In the genomic region with DNA sequence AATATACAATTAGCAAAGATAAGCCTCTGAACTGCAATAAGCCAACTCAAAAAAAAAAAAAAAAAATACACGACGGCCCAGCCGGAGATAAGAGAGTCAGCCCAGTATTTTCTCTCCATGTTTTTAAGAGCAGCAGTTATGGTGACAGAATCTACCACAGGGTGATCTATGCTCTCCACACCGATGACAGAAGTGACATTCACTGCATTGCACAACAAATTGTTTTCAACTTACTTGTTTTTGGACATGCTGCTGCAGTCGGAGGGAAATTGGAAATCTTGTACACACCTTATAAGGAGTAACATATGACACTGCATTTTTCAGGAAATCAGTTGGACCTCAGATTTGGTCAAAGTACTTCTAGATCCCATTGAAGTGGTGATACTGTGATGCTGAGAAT, we compare ENCODE assay signal across 1 cellular context.
A peak's percentile ranks its signal among the peaks of the same experiment; 100 is the strongest.
TF ChIP-seq lines count a peak whose summit lies in the region.

No MANE protein-coding gene starts in this region.

TF ChIP-seq in HepG2, 621 proteins besides CTCF, POLR2A, EP300 and RAD21 (continued from another document and continues in another):
- TF ChIP-seq, protein P1, sequence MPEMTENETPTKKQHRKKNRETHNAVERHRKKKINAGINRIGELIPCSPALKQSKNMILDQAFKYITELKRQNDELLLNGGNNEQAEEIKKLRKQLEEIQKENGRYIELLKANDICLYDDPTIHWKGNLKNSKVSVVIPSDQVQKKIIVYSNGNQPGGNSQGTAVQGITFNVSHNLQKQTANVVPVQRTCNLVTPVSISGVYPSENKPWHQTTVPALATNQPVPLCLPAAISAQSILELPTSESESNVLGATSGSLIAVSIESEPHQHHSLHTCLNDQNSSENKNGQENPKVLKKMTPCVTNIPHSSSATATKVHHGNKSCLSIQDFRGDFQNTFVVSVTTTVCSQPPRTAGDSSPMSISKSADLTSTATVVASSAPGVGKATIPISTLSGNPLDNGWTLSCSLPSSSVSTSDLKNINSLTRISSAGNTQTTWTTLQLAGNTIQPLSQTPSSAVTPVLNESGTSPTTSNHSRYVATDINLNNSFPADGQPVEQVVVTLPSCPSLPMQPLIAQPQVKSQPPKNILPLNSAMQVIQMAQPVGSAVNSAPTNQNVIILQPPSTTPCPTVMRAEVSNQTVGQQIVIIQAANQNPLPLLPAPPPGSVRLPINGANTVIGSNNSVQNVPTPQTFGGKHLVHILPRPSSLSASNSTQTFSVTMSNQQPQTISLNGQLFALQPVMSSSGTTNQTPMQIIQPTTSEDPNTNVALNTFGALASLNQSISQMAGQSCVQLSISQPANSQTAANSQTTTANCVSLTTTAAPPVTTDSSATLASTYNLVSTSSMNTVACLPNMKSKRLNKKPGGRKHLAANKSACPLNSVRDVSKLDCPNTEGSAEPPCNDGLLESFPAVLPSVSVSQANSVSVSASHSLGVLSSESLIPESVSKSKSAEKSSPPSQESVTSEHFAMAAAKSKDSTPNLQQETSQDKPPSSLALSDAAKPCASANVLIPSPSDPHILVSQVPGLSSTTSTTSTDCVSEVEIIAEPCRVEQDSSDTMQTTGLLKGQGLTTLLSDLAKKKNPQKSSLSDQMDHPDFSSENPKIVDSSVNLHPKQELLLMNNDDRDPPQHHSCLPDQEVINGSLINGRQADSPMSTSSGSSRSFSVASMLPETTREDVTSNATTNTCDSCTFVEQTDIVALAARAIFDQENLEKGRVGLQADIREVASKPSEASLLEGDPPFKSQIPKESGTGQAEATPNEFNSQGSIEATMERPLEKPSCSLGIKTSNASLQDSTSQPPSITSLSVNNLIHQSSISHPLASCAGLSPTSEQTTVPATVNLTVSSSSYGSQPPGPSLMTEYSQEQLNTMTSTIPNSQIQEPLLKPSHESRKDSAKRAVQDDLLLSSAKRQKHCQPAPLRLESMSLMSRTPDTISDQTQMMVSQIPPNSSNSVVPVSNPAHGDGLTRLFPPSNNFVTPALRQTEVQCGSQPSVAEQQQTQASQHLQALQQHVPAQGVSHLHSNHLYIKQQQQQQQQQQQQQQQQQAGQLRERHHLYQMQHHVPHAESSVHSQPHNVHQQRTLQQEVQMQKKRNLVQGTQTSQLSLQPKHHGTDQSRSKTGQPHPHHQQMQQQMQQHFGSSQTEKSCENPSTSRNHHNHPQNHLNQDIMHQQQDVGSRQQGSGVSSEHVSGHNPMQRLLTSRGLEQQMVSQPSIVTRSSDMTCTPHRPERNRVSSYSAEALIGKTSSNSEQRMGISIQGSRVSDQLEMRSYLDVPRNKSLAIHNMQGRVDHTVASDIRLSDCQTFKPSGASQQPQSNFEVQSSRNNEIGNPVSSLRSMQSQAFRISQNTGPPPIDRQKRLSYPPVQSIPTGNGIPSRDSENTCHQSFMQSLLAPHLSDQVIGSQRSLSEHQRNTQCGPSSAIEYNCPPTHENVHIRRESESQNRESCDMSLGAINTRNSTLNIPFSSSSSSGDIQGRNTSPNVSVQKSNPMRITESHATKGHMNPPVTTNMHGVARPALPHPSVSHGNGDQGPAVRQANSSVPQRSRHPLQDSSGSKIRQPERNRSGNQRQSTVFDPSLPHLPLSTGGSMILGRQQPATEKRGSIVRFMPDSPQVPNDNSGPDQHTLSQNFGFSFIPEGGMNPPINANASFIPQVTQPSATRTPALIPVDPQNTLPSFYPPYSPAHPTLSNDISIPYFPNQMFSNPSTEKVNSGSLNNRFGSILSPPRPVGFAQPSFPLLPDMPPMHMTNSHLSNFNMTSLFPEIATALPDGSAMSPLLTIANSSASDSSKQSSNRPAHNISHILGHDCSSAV (CRISPR knock-in tag; IDR thresholded peaks at IDR 0.05; ENCODE audit: borderline replicate concordance), result no peak
- no peak for TF ChIP-seq REL (CRISPR knock-in tag; conservative IDR thresholded peaks at IDR 0.05)
- peak; percentile 88 for TF ChIP-seq HMG20A (CRISPR knock-in tag; IDR thresholded peaks at IDR 0.05; ENCODE audit: borderline replicate concordance)
- TF ChIP-seq, protein P2, sequence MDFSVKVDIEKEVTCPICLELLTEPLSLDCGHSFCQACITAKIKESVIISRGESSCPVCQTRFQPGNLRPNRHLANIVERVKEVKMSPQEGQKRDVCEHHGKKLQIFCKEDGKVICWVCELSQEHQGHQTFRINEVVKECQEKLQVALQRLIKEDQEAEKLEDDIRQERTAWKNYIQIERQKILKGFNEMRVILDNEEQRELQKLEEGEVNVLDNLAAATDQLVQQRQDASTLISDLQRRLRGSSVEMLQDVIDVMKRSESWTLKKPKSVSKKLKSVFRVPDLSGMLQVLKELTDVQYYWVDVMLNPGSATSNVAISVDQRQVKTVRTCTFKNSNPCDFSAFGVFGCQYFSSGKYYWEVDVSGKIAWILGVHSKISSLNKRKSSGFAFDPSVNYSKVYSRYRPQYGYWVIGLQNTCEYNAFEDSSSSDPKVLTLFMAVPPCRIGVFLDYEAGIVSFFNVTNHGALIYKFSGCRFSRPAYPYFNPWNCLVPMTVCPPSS (IDR thresholded peaks at IDR 0.05), result no peak
- TF ChIP-seq ZNF775 (CRISPR knock-in tag; IDR thresholded peaks at IDR 0.05; ENCODE audit: borderline replicate concordance), result no peak
- no peak for TF ChIP-seq NCOA5 (CRISPR knock-in tag; IDR thresholded peaks at IDR 0.05)
- peak; percentile 89 for TF ChIP-seq HDAC2 (CRISPR knock-in tag; IDR thresholded peaks at IDR 0.05)
- peak; percentile 75 for TF ChIP-seq PHF21A (CRISPR knock-in tag; IDR thresholded peaks at IDR 0.05)
- no peak for TF ChIP-seq ZNF782 (CRISPR knock-in tag; IDR thresholded peaks at IDR 0.05; ENCODE audit: borderline replicate concordance)
- peak; percentile 63 for TF ChIP-seq ASH2L (IDR thresholded peaks at IDR 0.05; ENCODE audit: insufficient read length, low read depth, low read length)
- TF ChIP-seq GTF3A (CRISPR knock-in tag; conservative IDR thresholded peaks at IDR 0.05), result no peak
- TF ChIP-seq, protein P3, sequence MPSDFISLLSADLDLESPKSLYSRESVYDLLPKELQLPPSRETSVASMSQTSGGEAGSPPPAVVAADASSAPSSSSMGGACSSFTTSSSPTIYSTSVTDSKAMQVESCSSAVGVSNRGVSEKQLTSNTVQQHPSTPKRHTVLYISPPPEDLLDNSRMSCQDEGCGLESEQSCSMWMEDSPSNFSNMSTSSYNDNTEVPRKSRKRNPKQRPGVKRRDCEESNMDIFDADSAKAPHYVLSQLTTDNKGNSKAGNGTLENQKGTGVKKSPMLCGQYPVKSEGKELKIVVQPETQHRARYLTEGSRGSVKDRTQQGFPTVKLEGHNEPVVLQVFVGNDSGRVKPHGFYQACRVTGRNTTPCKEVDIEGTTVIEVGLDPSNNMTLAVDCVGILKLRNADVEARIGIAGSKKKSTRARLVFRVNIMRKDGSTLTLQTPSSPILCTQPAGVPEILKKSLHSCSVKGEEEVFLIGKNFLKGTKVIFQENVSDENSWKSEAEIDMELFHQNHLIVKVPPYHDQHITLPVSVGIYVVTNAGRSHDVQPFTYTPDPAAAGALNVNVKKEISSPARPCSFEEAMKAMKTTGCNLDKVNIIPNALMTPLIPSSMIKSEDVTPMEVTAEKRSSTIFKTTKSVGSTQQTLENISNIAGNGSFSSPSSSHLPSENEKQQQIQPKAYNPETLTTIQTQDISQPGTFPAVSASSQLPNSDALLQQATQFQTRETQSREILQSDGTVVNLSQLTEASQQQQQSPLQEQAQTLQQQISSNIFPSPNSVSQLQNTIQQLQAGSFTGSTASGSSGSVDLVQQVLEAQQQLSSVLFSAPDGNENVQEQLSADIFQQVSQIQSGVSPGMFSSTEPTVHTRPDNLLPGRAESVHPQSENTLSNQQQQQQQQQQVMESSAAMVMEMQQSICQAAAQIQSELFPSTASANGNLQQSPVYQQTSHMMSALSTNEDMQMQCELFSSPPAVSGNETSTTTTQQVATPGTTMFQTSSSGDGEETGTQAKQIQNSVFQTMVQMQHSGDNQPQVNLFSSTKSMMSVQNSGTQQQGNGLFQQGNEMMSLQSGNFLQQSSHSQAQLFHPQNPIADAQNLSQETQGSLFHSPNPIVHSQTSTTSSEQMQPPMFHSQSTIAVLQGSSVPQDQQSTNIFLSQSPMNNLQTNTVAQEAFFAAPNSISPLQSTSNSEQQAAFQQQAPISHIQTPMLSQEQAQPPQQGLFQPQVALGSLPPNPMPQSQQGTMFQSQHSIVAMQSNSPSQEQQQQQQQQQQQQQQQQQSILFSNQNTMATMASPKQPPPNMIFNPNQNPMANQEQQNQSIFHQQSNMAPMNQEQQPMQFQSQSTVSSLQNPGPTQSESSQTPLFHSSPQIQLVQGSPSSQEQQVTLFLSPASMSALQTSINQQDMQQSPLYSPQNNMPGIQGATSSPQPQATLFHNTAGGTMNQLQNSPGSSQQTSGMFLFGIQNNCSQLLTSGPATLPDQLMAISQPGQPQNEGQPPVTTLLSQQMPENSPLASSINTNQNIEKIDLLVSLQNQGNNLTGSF (CRISPR knock-in tag; IDR thresholded peaks at IDR 0.05), result no peak
- no peak for TF ChIP-seq SRSF4 (IDR thresholded peaks at IDR 0.05; ENCODE audit: low read depth, low read length, poor library complexity, severe bottlenecking)
- TF ChIP-seq, protein P4, sequence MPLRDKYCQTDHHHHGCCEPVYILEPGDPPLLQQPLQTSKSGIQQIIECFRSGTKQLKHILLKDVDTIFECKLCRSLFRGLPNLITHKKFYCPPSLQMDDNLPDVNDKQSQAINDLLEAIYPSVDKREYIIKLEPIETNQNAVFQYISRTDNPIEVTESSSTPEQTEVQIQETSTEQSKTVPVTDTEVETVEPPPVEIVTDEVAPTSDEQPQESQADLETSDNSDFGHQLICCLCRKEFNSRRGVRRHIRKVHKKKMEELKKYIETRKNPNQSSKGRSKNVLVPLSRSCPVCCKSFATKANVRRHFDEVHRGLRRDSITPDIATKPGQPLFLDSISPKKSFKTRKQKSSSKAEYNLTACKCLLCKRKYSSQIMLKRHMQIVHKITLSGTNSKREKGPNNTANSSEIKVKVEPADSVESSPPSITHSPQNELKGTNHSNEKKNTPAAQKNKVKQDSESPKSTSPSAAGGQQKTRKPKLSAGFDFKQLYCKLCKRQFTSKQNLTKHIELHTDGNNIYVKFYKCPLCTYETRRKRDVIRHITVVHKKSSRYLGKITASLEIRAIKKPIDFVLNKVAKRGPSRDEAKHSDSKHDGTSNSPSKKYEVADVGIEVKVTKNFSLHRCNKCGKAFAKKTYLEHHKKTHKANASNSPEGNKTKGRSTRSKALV (CRISPR knock-in tag; IDR thresholded peaks at IDR 0.05), result no peak; the same call in 1 of the 2 replicates
- no peak for TF ChIP-seq MED8 (CRISPR knock-in tag; IDR thresholded peaks at IDR 0.05; ENCODE audit: insufficient replicate concordance)
- TF ChIP-seq ZNF282 (IDR thresholded peaks at IDR 0.05; ENCODE audit: partially characterized antibody), result no peak
- TF ChIP-seq, protein P5, sequence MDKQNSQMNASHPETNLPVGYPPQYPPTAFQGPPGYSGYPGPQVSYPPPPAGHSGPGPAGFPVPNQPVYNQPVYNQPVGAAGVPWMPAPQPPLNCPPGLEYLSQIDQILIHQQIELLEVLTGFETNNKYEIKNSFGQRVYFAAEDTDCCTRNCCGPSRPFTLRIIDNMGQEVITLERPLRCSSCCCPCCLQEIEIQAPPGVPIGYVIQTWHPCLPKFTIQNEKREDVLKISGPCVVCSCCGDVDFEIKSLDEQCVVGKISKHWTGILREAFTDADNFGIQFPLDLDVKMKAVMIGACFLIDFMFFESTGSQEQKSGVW (CRISPR knock-in tag; IDR thresholded peaks at IDR 0.05; ENCODE audit: borderline replicate concordance), result no peak
- no peak for TF ChIP-seq MLLT10 (CRISPR knock-in tag; IDR thresholded peaks at IDR 0.05)
- no peak for TF ChIP-seq ZFP62 (CRISPR knock-in tag; IDR thresholded peaks at IDR 0.05)
- TF ChIP-seq FOXC1 (CRISPR knock-in tag; IDR thresholded peaks at IDR 0.05; ENCODE audit: borderline replicate concordance), result no peak
- TF ChIP-seq, protein P6, sequence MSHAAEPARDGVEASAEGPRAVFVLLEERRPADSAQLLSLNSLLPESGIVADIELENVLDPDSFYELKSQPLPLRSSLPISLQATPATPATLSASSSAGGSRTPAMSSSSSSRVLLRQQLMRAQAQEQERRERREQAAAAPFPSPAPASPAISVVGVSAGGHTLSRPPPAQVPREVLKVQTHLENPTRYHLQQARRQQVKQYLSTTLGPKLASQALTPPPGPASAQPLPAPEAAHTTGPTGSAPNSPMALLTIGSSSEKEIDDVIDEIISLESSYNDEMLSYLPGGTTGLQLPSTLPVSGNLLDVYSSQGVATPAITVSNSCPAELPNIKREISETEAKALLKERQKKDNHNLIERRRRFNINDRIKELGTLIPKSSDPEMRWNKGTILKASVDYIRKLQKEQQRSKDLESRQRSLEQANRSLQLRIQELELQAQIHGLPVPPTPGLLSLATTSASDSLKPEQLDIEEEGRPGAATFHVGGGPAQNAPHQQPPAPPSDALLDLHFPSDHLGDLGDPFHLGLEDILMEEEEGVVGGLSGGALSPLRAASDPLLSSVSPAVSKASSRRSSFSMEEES (CRISPR knock-in tag; IDR thresholded peaks at IDR 0.05), result peak; percentile 55; the same call in 1 of the 2 replicates
- no peak for TF ChIP-seq GABPA (IDR thresholded peaks at IDR 0.05; ENCODE audit: low read depth, low read length)
- peak; percentile 44; the same call in 1 of the 2 replicates for TF ChIP-seq GABPA (CRISPR knock-in tag; IDR thresholded peaks at IDR 0.05; ENCODE audit: low read depth)
- TF ChIP-seq, protein P7, sequence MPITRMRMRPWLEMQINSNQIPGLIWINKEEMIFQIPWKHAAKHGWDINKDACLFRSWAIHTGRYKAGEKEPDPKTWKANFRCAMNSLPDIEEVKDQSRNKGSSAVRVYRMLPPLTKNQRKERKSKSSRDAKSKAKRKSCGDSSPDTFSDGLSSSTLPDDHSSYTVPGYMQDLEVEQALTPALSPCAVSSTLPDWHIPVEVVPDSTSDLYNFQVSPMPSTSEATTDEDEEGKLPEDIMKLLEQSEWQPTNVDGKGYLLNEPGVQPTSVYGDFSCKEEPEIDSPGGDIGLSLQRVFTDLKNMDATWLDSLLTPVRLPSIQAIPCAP (CRISPR knock-in tag; IDR thresholded peaks at IDR 0.05; ENCODE audit: low read depth), result no peak
- no peak for TF ChIP-seq RBAK (CRISPR knock-in tag; IDR thresholded peaks at IDR 0.05)
- TF ChIP-seq NR2F2 (IDR thresholded peaks at IDR 0.05; ENCODE audit: borderline replicate concordance, low read depth), result no peak
- no peak for TF ChIP-seq ZNF720 (CRISPR knock-in tag; IDR thresholded peaks at IDR 0.05)
- TF ChIP-seq, protein P8, sequence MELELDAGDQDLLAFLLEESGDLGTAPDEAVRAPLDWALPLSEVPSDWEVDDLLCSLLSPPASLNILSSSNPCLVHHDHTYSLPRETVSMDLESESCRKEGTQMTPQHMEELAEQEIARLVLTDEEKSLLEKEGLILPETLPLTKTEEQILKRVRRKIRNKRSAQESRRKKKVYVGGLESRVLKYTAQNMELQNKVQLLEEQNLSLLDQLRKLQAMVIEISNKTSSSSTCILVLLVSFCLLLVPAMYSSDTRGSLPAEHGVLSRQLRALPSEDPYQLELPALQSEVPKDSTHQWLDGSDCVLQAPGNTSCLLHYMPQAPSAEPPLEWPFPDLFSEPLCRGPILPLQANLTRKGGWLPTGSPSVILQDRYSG (CRISPR knock-in tag; IDR thresholded peaks at IDR 0.05), result no peak
- TF ChIP-seq, protein P9, sequence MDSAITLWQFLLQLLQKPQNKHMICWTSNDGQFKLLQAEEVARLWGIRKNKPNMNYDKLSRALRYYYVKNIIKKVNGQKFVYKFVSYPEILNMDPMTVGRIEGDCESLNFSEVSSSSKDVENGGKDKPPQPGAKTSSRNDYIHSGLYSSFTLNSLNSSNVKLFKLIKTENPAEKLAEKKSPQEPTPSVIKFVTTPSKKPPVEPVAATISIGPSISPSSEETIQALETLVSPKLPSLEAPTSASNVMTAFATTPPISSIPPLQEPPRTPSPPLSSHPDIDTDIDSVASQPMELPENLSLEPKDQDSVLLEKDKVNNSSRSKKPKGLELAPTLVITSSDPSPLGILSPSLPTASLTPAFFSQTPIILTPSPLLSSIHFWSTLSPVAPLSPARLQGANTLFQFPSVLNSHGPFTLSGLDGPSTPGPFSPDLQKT (CRISPR knock-in tag; IDR thresholded peaks at IDR 0.05; ENCODE audit: borderline replicate concordance), result no peak
- TF ChIP-seq ZNF792 (CRISPR knock-in tag; IDR thresholded peaks at IDR 0.05), result peak; percentile 56; the same call in 1 of the 2 replicates
